ENCODE assay signal across 1 cellular context in the genomic region with DNA sequence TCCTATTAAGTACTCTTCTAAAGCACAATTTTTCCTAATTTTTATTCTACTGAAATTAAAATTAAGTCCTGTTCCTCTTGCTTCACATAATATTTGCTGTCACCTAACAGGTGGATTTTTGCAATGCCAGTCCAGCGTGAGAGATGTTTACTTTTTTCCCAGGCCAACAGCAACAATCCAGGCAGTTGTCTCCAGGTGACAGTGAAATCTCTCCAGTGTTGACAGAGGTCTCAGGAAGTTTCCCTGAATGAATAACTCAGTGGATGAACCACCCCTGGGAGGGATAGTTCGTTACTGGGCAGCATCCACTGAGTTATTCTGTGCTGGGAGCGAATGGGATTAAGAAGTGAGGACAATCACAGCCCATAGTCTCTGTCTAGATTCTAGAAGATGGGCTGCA.
TF ChIP-seq lines count a peak whose summit lies in the region.

No MANE protein-coding gene starts in this region.

TF ChIP-seq in A549, 52 proteins besides CTCF, POLR2A, EP300 and RAD21 (continued from another document):
- no peak for TF ChIP-seq E2F6 (IDR thresholded peaks at IDR 0.05; ENCODE audit: borderline replicate concordance, low read depth)
- TF ChIP-seq EHMT2 (IDR thresholded peaks at IDR 0.05; ENCODE audit: low read depth): no peak
- TF ChIP-seq ZNF302 (CRISPR knock-in tag; IDR thresholded peaks at IDR 0.05): no peak
- no peak for TF ChIP-seq GATA3 (IDR thresholded peaks at IDR 0.05; ENCODE audit: borderline replicate concordance)
- TF ChIP-seq JUNB (IDR thresholded peaks at IDR 0.05): no peak
- no peak for TF ChIP-seq MAZ (IDR thresholded peaks at IDR 0.05; ENCODE audit: borderline replicate concordance, low read depth, low read length)
- no peak for TF ChIP-seq CBX2 (IDR thresholded peaks at IDR 0.05; ENCODE audit: borderline replicate concordance, low read depth)
- no peak for TF ChIP-seq POLR2AphosphoS2 (conservative IDR thresholded peaks at IDR 0.05; ENCODE audit: low read length)
